26 cellular contexts compared by ENCODE assay signal in genomic region chr5:28855631-28856030, GRCh38.
"Had no signal": no experiment of that assay in that cellular context is flagged by ENCODE, and none has a peak within 500 bp of the region (broad histone marks: within the 10 kb centered on the region; RNA-seq: fewer than 3 reads in every experiment).

No MANE protein-coding gene starts in this region.

- H3K4me3 ChIP-seq: ascending aorta, coronary artery, heart left ventricle, neural progenitor cell, right atrium auricular region, stomach, thyroid gland, upper lobe of left lung, vagina had no signal

- H3K4me1 Mint-ChIP-seq: activated naive CD8-positive, alpha-beta T cell treated with anti-CD3 and anti-CD28 coated beads for 36 hours; central memory CD8-positive, alpha-beta T cell; immature natural killer cell; natural killer cell; stimulated activated naive B cell treated with anti-CD40 and anti-IgM and Interleukin-4, amounts not matched to agents 10 μg/mL and 1 μg/mL and 100 μg/mL, for 72 hours had no signal

- H3K27me3 Mint-ChIP-seq: activated CD4-positive, alpha-beta memory T cell treated with anti-CD3 and anti-CD28 coated beads for 36 hours; activated naive CD8-positive, alpha-beta T cell treated with anti-CD3 and anti-CD28 coated beads for 36 hours; central memory CD8-positive, alpha-beta T cell; stimulated activated naive B cell treated with anti-CD40 and anti-IgM and Interleukin-4, amounts not matched to agents 10 μg/mL and 1 μg/mL and 100 μg/mL, for 72 hours had no signal

- H3K27ac Mint-ChIP-seq: activated CD4-positive, alpha-beta memory T cell treated with anti-CD3 and anti-CD28 coated beads for 36 hours; activated naive CD4-positive, alpha-beta T cell treated with anti-CD3 and anti-CD28 coated beads for 36 hours; activated naive CD8-positive, alpha-beta T cell treated with anti-CD3 and anti-CD28 coated beads for 36 hours; activated T-helper 1 cell treated with anti-CD3 and anti-CD28 coated beads, Interleukin-12 subunit alpha, Interleukin-12 subunit beta, Interleukin-2, Interleukin-4 antibody, amounts not matched to agents 30 ng/mL and 10 ng/mL and 1 ng/mL, durations not matched to agents 14 hours and 24 hours and 36 hours; immature natural killer cell; natural killer cell; neural progenitor cell; stimulated activated naive B cell treated with anti-CD40 and anti-IgM and Interleukin-4, amounts not matched to agents 10 μg/mL and 1 μg/mL and 100 μg/mL, for 72 hours had no signal

- H3K27me3 ChIP-seq: ascending aorta, heart left ventricle, neural progenitor cell, right atrium auricular region, stomach, thyroid gland, upper lobe of left lung, vagina had no signal

- H3K9me3 Mint-ChIP-seq: neural progenitor cell had no signal

- H2AFZ ChIP-seq: neural progenitor cell had no signal

- H3K27ac ChIP-seq: ascending aorta, coronary artery, heart left ventricle, neural progenitor cell, right atrium auricular region, stomach, thyroid gland, upper lobe of left lung, vagina had no signal

- H3K9ac ChIP-seq: neural progenitor cell had no signal

- DNase-seq: activated CD4-positive, alpha-beta memory T cell treated with anti-CD3 and anti-CD28 coated beads for 36 hours; activated CD4-positive, alpha-beta T cell treated with anti-CD3 and anti-CD28 coated beads for 4 hours; activated CD8-positive, alpha-beta memory T cell treated with anti-CD3 and anti-CD28 coated beads, Interleukin-2, amount 50 U/mL, for 4 hours; activated effector memory CD4-positive, alpha-beta T cell treated with anti-CD3 and anti-CD28 coated beads, Interleukin-2, amount 50 U/mL, for 16 hours; activated naive CD4-positive, alpha-beta T cell treated with anti-CD3 and anti-CD28 coated beads for 36 hours; activated naive CD8-positive, alpha-beta T cell treated with anti-CD3 and anti-CD28 coated beads for 36 hours; activated T-cell treated with anti-CD3 and anti-CD28 coated beads, Interleukin-2, amount 50 U/mL, for 1 hour; foreskin fibroblast; heart left ventricle; hypothalamus; immature natural killer cell; mesenchymal stem cell; natural killer cell; stimulated activated CD4-positive, alpha-beta T cell treated with anti-CD3 and anti-CD28 coated beads, Interleukin-15, amount 100 ng/mL, for 24 hours; stimulated activated CD4-positive, alpha-beta T cell treated with anti-CD3 and anti-CD28 coated beads, Interleukin-2, amount 100 ng/mL, for 24 hours; stimulated activated naive B cell treated with anti-CD40 and anti-IgM and Interleukin-4, amounts not matched to agents 10 μg/mL and 1 μg/mL and 100 μg/mL, for 72 hours; stomach; thyroid gland; upper lobe of left lung had no signal

- H3K4me1 ChIP-seq: ascending aorta, heart left ventricle, neural progenitor cell, right atrium auricular region, stomach, thyroid gland, upper lobe of left lung, vagina had no signal

- H3K36me3 ChIP-seq: ascending aorta, heart left ventricle, neural progenitor cell, right atrium auricular region, stomach, thyroid gland, upper lobe of left lung, vagina had no signal

- H3K9me3 ChIP-seq: ascending aorta, right atrium auricular region, stomach, thyroid gland, upper lobe of left lung, vagina had no signal

- H3K4me2 ChIP-seq: neural progenitor cell had no signal

- H3K36me3 Mint-ChIP-seq: activated CD4-positive, alpha-beta memory T cell treated with anti-CD3 and anti-CD28 coated beads for 36 hours; activated naive CD8-positive, alpha-beta T cell treated with anti-CD3 and anti-CD28 coated beads for 36 hours; neural progenitor cell; stimulated activated naive B cell treated with anti-CD40 and anti-IgM and Interleukin-4, amounts not matched to agents 10 μg/mL and 1 μg/mL and 100 μg/mL, for 72 hours had no signal

- H3K4me3 Mint-ChIP-seq: activated CD4-positive, alpha-beta memory T cell treated with anti-CD3 and anti-CD28 coated beads for 36 hours; activated naive CD4-positive, alpha-beta T cell treated with anti-CD3 and anti-CD28 coated beads for 36 hours; activated naive CD8-positive, alpha-beta T cell treated with anti-CD3 and anti-CD28 coated beads for 36 hours; activated T-helper 1 cell treated with anti-CD3 and anti-CD28 coated beads, Interleukin-12 subunit alpha, Interleukin-12 subunit beta, Interleukin-2, Interleukin-4 antibody, amounts not matched to agents 30 ng/mL and 10 ng/mL and 1 ng/mL, durations not matched to agents 14 hours and 24 hours and 36 hours; central memory CD8-positive, alpha-beta T cell; immature natural killer cell; natural killer cell; neural progenitor cell; stimulated activated naive B cell treated with anti-CD40 and anti-IgM and Interleukin-4, amounts not matched to agents 10 μg/mL and 1 μg/mL and 100 μg/mL, for 72 hours had no signal
